ENCODE assay signal across 1 cellular context in genomic region chr12:3752741-3753486, GRCh38.
TF ChIP-seq lines count a peak whose summit lies in the region.

Gene CRACR2A (minus strand): TSS chr12:3753109. CDS start chr12:3696999, 56,110 bp downstream.

TF ChIP-seq in endothelial cell of umbilical vein, 7 proteins besides CTCF, POLR2A, EP300 and RAD21:
- peak; percentile 18 for TF ChIP-seq POLR2AphosphoS5 (IDR thresholded peaks at IDR 0.05; ENCODE audit: insufficient read depth, low read depth, low read length)
- no peak for TF ChIP-seq JUN (IDR thresholded peaks at IDR 0.05; ENCODE audit: borderline replicate concordance, insufficient read depth, insufficient read length, low read depth)
